In genomic region chr12:13124661-13125505, GRCh38 we compare ENCODE assay signal across 14 cellular contexts. TPM values are rescaled to one million over a fixed set of nuclear protein-coding genes. Genes with fewer than 3 reads are reported as not detected.
DNase-seq lines count a peak whose midpoint lies in the region; ATAC-seq and TF ChIP-seq lines count a peak whose summit lies in the region.
"Had no signal": no experiment of that assay in that cellular context is flagged by ENCODE, and none has a peak within 500 bp of the region (broad histone marks: within the 10 kb centered on the region; RNA-seq: fewer than 3 reads in every experiment).

No MANE protein-coding gene starts in this region.

- H3K9me3 ChIP-seq in osteoblast (ENCODE audit: low read depth, low read length), result no peaks in the 10 kb centered on the region
- H3K9me3 ChIP-seq: heart left ventricle, MG63 had no signal

- H3K4me3 Mint-ChIP-seq in stimulated activated naive B cell treated with anti-CD40 and anti-IgM and Interleukin-4, amounts not matched to agents 10 μg/mL and 1 μg/mL and 100 μg/mL, for 72 hours, result no peak overlapping the region
- no peak overlapping the region for H3K4me3 Mint-ChIP-seq in activated T-helper 2 cell treated with anti-CD3 and anti-CD28 coated beads, Interferon-gamma antibody, Interleukin-2, Interleukin-4, amounts not matched to agents 10 μg/mL and 5 μg/mL and 100 μg/mL, durations not matched to agents 14 hours and 24 hours and 36 hours (ENCODE audit: low read depth)

- H3K4me1 Mint-ChIP-seq in stimulated activated naive B cell treated with anti-CD40 and anti-IgM and Interleukin-4, amounts not matched to agents 10 μg/mL and 1 μg/mL and 100 μg/mL, for 72 hours, result no peaks in the 10 kb centered on the region
- no peaks in the 10 kb centered on the region for H3K4me1 Mint-ChIP-seq in activated T-helper 2 cell treated with anti-CD3 and anti-CD28 coated beads, Interferon-gamma antibody, Interleukin-2, Interleukin-4, amounts not matched to agents 10 μg/mL and 5 μg/mL and 100 μg/mL, durations not matched to agents 14 hours and 24 hours and 36 hours (ENCODE audit: low read depth)

- no peak overlapping the region for H3K27ac Mint-ChIP-seq in stimulated activated naive B cell treated with anti-CD40 and anti-IgM and Interleukin-4, amounts not matched to agents 10 μg/mL and 1 μg/mL and 100 μg/mL, for 72 hours
- H3K27ac Mint-ChIP-seq in activated T-helper 2 cell treated with anti-CD3 and anti-CD28 coated beads, Interferon-gamma antibody, Interleukin-2, Interleukin-4, amounts not matched to agents 10 μg/mL and 5 μg/mL and 100 μg/mL, durations not matched to agents 14 hours and 24 hours and 36 hours, result no peak overlapping the region

- no peak overlapping the region for H2AFZ ChIP-seq in osteoblast (ENCODE audit: low read length)

- H3K27me3 Mint-ChIP-seq in stimulated activated naive B cell treated with anti-CD40 and anti-IgM and Interleukin-4, amounts not matched to agents 10 μg/mL and 1 μg/mL and 100 μg/mL, for 72 hours, result no peaks in the 10 kb centered on the region
- H3K27me3 Mint-ChIP-seq in activated T-helper 2 cell treated with anti-CD3 and anti-CD28 coated beads, Interferon-gamma antibody, Interleukin-2, Interleukin-4, amounts not matched to agents 10 μg/mL and 5 μg/mL and 100 μg/mL, durations not matched to agents 14 hours and 24 hours and 36 hours (ENCODE audit: low read depth), result peaks cover 7% of the 10 kb centered on the region

- peaks cover 22% of the 10 kb centered on the region for H3K4me1 ChIP-seq in osteoblast (ENCODE audit: insufficient read depth, low read length)

- no peaks in the 10 kb centered on the region for H3K9me3 Mint-ChIP-seq in stimulated activated naive B cell treated with anti-CD40 and anti-IgM and Interleukin-4, amounts not matched to agents 10 μg/mL and 1 μg/mL and 100 μg/mL, for 72 hours
- H3K9me3 Mint-ChIP-seq in activated T-helper 2 cell treated with anti-CD3 and anti-CD28 coated beads, Interferon-gamma antibody, Interleukin-2, Interleukin-4, amounts not matched to agents 10 μg/mL and 5 μg/mL and 100 μg/mL, durations not matched to agents 14 hours and 24 hours and 36 hours, result no peaks in the 10 kb centered on the region

- H3K79me2 ChIP-seq in osteoblast (ENCODE audit: insufficient read depth, low read length), result no peaks in the 10 kb centered on the region

- no peaks in the 10 kb centered on the region for H3K36me3 ChIP-seq in osteoblast (ENCODE audit: insufficient read depth, low read length)
- H3K36me3 ChIP-seq: cardiac muscle cell, heart left ventricle, MG63 had no signal

- DNase-seq in GM04503 (ENCODE audit: low read depth), result peak; percentile 39
- peak; percentile 73 for DNase-seq in RPMI7951 (ENCODE audit: low read depth)
- peak; percentile 34 for DNase-seq in fibroblast of gingiva (ENCODE audit: low read depth)
- no peak for DNase-seq in osteoblast (ENCODE audit: insufficient read length, low spot score, missing footprints)
- no peak for DNase-seq in NCI-H345 (lab: John Stamatoyannopoulos, UW)
- DNase-seq in stimulated activated naive B cell treated with anti-CD40 and anti-IgM and Interleukin-4, amounts not matched to agents 10 μg/mL and 1 μg/mL and 100 μg/mL, for 72 hours, result no peak
- no peak for DNase-seq in activated T-helper 2 cell treated with anti-CD3 and anti-CD28 coated beads, Interferon-gamma antibody, Interleukin-2, Interleukin-4, amounts not matched to agents 10 μg/mL and 5 μg/mL and 100 μg/mL, durations not matched to agents 14 hours and 24 hours and 36 hours (ENCODE audit: low spot score)
- DNase-seq: activated CD8-positive, alpha-beta memory T cell treated with anti-CD3 and anti-CD28 coated beads, Interleukin-2, amount 50 U/mL, for 48 hours; DMS53; heart left ventricle; MG63; NCI-H748 treated with DMSO at 0.1 percent for 48 hours; T1000 had no signal

- no peaks in the 10 kb centered on the region for H3K27me3 ChIP-seq in osteoblast (ENCODE audit: insufficient read depth, low read length)
- H3K27me3 ChIP-seq: cardiac muscle cell, heart left ventricle, MG63 had no signal

- H4K20me1 ChIP-seq in osteoblast (ENCODE audit: insufficient read depth, low read length), result no peaks in the 10 kb centered on the region

- no peaks in the 10 kb centered on the region for H3K36me3 Mint-ChIP-seq in stimulated activated naive B cell treated with anti-CD40 and anti-IgM and Interleukin-4, amounts not matched to agents 10 μg/mL and 1 μg/mL and 100 μg/mL, for 72 hours
- H3K36me3 Mint-ChIP-seq in activated T-helper 2 cell treated with anti-CD3 and anti-CD28 coated beads, Interferon-gamma antibody, Interleukin-2, Interleukin-4, amounts not matched to agents 10 μg/mL and 5 μg/mL and 100 μg/mL, durations not matched to agents 14 hours and 24 hours and 36 hours (ENCODE audit: low read depth), result no peaks in the 10 kb centered on the region

- H3K27ac ChIP-seq in osteoblast (ENCODE audit: low read depth, low read length), result no peak overlapping the region
- H3K27ac ChIP-seq: cardiac muscle cell, heart left ventricle had no signal

- H3K4me3 ChIP-seq in osteoblast (ENCODE audit: insufficient read depth, low read length), result no peak overlapping the region
- H3K4me3 ChIP-seq: cardiac muscle cell, heart left ventricle, MG63 had no signal

- no peak for ATAC-seq in stimulated activated naive B cell treated with anti-CD40 and anti-IgM and Interleukin-4, amounts not matched to agents 10 μg/mL and 1 μg/mL and 100 μg/mL, for 72 hours (replicated peaks)
- ATAC-seq: heart left ventricle had no signal

- intact Hi-C loops in activated T-helper 2 cell treated with anti-CD3 and anti-CD28 coated beads, Interferon-gamma antibody, Interleukin-2, Interleukin-4, amounts not matched to agents 10 μg/mL and 5 μg/mL and 100 μg/mL, durations not matched to agents 14 hours and 24 hours and 36 hours (cut with micrococcal nuclease), result no loop called here

- TF ChIP-seq CTCF in osteoblast (IDR thresholded peaks at IDR 0.05; ENCODE audit: extremely low read depth, low read depth, low read length), result no peak

- H3K4me2 ChIP-seq in osteoblast (ENCODE audit: insufficient read depth, low read length), result peak overlapping the region; percentile 21

RNA-seq across cellular contexts. Expression of gene GSG1, which starts 21.4 kb away (rescaled TPM):
- total RNA-seq in RPMI7951 (2014; rRNA removed; shearing (Covaris generic)), result not detected in 2 replicates
- 0.29 and 0.36 TPM in 2 replicates for total RNA-seq in osteoblast
- total RNA-seq in activated T-helper 2 cell treated with anti-CD3 and anti-CD28 coated beads, Interferon-gamma antibody, Interleukin-2, Interleukin-4, amounts not matched to agents 10 μg/mL and 5 μg/mL and 100 μg/mL, durations not matched to agents 14 hours and 24 hours and 36 hours, result not detected in 2 replicates
- total RNA-seq: cardiac muscle cell, heart left ventricle had no signal

Comparison
In these comparisons a context has a peak if more than half of its experiments do, and no peak if none do; other contexts are left out.
1. DNase-seq: peak in GM04503 (single experiment), RPMI7951 (single experiment) and fibroblast of gingiva (single experiment); none in osteoblast (single experiment), NCI-H345 (single experiment), stimulated activated naive B cell treated with anti-CD40 and anti-IgM and Interleukin-4, amounts not matched to agents 10 μg/mL and 1 μg/mL and 100 μg/mL, for 72 hours (single experiment) and activated T-helper 2 cell treated with anti-CD3 and anti-CD28 coated beads, Interferon-gamma antibody, Interleukin-2, Interleukin-4, amounts not matched to agents 10 μg/mL and 5 μg/mL and 100 μg/mL, durations not matched to agents 14 hours and 24 hours and 36 hours (single experiment).